In the genomic region with DNA sequence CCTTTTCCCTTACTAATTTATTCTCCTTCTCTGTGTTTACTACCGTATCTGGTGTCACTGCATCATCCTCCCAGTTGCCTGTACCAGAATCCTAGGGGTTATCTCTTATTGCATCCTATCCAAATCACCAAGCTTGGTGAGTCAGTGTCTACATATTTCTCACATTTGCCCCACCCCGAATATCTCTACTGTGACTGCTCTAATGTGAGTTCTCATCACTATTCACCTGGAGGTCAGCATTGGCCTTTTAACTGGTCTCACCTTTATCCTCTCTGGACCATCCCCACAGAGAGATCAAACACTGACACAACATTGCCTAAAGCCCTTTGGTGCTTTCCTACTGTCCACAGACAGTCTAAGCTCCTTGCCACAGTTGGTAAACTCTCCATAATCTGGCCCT, we compare ENCODE assay signal across 26 cellular contexts. TPM values are rescaled to one million over a fixed set of nuclear protein-coding genes. Genes with fewer than 3 reads are reported as not detected.
DNase-seq lines count a peak whose midpoint lies in the region; ATAC-seq and TF ChIP-seq lines count a peak whose summit lies in the region.
"Had no signal": no experiment of that assay in that cellular context is flagged by ENCODE, and none has a peak within 500 bp of the region (broad histone marks: within the 10 kb centered on the region; RNA-seq: fewer than 3 reads in every experiment).

No MANE protein-coding gene starts in this region.

- H3K4me1 ChIP-seq in esophagus muscularis mucosa: no peaks in the 10 kb centered on the region
- H3K4me1 ChIP-seq in sigmoid colon: no peaks in the 10 kb centered on the region
- H3K4me1 ChIP-seq: A549; BLaER1 treated with 17β-estradiol and CSF1 and Interleukin-3, amounts not matched to agents 10 nM and 100 nM; Peyer's patch had no signal

- CTCF ChIA-PET in RWPE1 (lab: Yijun Ruan, JAX): no interaction called here

- no peaks in the 10 kb centered on the region for H3K27me3 ChIP-seq in esophagus muscularis mucosa
- no peaks in the 10 kb centered on the region for H3K27me3 ChIP-seq in sigmoid colon
- H3K27me3 ChIP-seq: BLaER1 treated with 17β-estradiol and CSF1 and Interleukin-3, amounts not matched to agents 10 nM and 100 nM; Peyer's patch had no signal

- H3K9me3 ChIP-seq in esophagus muscularis mucosa: peaks cover 0 to 7% (median 6%) of the 10 kb centered on the region in 4 donors
- H3K9me3 ChIP-seq in sigmoid colon: peaks cover 0 to 1% (median 0%) of the 10 kb centered on the region in 4 donors
- H3K9me3 ChIP-seq: Peyer's patch, SK-N-SH had no signal

- H3K36me3 Mint-ChIP-seq in stimulated activated effector memory CD8-positive, alpha-beta T cell treated with anti-CD3 and anti-CD28 coated beads, Interleukin-12 subunit alpha, Interleukin-12 subunit beta, amount 100 ng/mL, for 72 hours: no peaks in the 10 kb centered on the region

- TF ChIP-seq EP300 in esophagus muscularis mucosa (IDR thresholded peaks at IDR 0.05): no peak
- no peak for TF ChIP-seq EP300 in sigmoid colon (IDR thresholded peaks at IDR 0.05)

- no peaks in the 10 kb centered on the region for H3K36me3 ChIP-seq in esophagus muscularis mucosa
- no peaks in the 10 kb centered on the region for H3K36me3 ChIP-seq in sigmoid colon
- H3K36me3 ChIP-seq: BLaER1 treated with 17β-estradiol and CSF1 and Interleukin-3, amounts not matched to agents 10 nM and 100 nM; Peyer's patch had no signal

- H3K4me3 ChIP-seq in esophagus muscularis mucosa: no peak overlapping the region
- no peak overlapping the region for H3K4me3 ChIP-seq in sigmoid colon
- H3K4me3 ChIP-seq: A549; BLaER1 treated with 17β-estradiol and CSF1 and Interleukin-3, amounts not matched to agents 10 nM and 100 nM; Peyer's patch had no signal

- H3K27ac ChIP-seq in RWPE1: no peak overlapping the region
- no peak overlapping the region for H3K27ac ChIP-seq in esophagus muscularis mucosa (replicated peaks in 1 of 4)
- no peak overlapping the region for H3K27ac ChIP-seq in sigmoid colon
- H3K27ac ChIP-seq: A549; BLaER1 treated with 17β-estradiol and CSF1 and Interleukin-3, amounts not matched to agents 10 nM and 100 nM; KMS-11; Peyer's patch had no signal

- no peak overlapping the region for H3K27ac Mint-ChIP-seq in stimulated activated effector memory CD8-positive, alpha-beta T cell treated with anti-CD3 and anti-CD28 coated beads, Interleukin-12 subunit alpha, Interleukin-12 subunit beta, amount 100 ng/mL, for 72 hours
- H3K27ac Mint-ChIP-seq: IgD-negative memory B cell had no signal

- TF ChIP-seq CTCF in RWPE1 (conservative IDR thresholded peaks at IDR 0.05; ENCODE audit: low read depth): no peak
- no peak for TF ChIP-seq CTCF in esophagus muscularis mucosa (IDR thresholded peaks at IDR 0.05)
- no peak for TF ChIP-seq CTCF in sigmoid colon (IDR thresholded peaks at IDR 0.05)

- H3K9me3 Mint-ChIP-seq in stimulated activated effector memory CD8-positive, alpha-beta T cell treated with anti-CD3 and anti-CD28 coated beads, Interleukin-12 subunit alpha, Interleukin-12 subunit beta, amount 100 ng/mL, for 72 hours: peaks cover 4% of the 10 kb centered on the region

- no peaks in the 10 kb centered on the region for H3K4me1 Mint-ChIP-seq in stimulated activated effector memory CD8-positive, alpha-beta T cell treated with anti-CD3 and anti-CD28 coated beads, Interleukin-12 subunit alpha, Interleukin-12 subunit beta, amount 100 ng/mL, for 72 hours
- H3K4me1 Mint-ChIP-seq: CD4-positive, alpha-beta memory T cell; IgD-negative memory B cell had no signal

- WGBS in esophagus muscularis mucosa: 89% methylated on average over 2 of the region's 2 CpGs
- WGBS in sigmoid colon, 2 donors: 92 to 94% methylated on average over 2 of the region's 2 CpGs

- TF ChIP-seq POLR2A in esophagus muscularis mucosa (IDR thresholded peaks at IDR 0.05; ENCODE audit: low read depth) (no peak), sigmoid colon (IDR thresholded peaks at IDR 0.05) (no peak)

- POLR2A ChIA-PET in RWPE1 (lab: Yijun Ruan, JAX; ENCODE audit: low non-redundant PET): no interaction called here

- DNase-seq in A172 (ENCODE audit: low spot score) (peak; percentile 7), Daoy (ENCODE audit: low read depth) (peak; percentile 16), RWPE1 (ENCODE audit: low spot score) (peak; percentile 36), esophagus muscularis mucosa (ENCODE audit: extremely low spot score) (peak; percentile 7), NCI-H2227 (lab: John Stamatoyannopoulos, UW; ENCODE audit: unreplicated experiment) (no peak), sigmoid colon (no peak)
- DNase-seq in stimulated activated effector memory CD8-positive, alpha-beta T cell treated with anti-CD3 and anti-CD28 coated beads, Interleukin-12 subunit alpha, Interleukin-12 subunit beta, amount 100 ng/mL, for 72 hours (ENCODE audit: low spot score in 2 of 2): no peak
- DNase-seq: AML-193; CD4-positive, alpha-beta memory T cell; COR-L47; DMS79 treated with DMSO at 0.1 percent for 48 hours; GOT3; HCEC 1CT; MM.1S; NCI-H2029 treated with DMSO at 0.1 percent for 48 hours; NCI-H2227 treated with DMSO at 0.1 percent for 48 hours; NCI-H510A; NCI-H69; Peyer's patch; SK-N-SH; SW 1271 had no signal

- no peak overlapping the region for H3K4me3 Mint-ChIP-seq in stimulated activated effector memory CD8-positive, alpha-beta T cell treated with anti-CD3 and anti-CD28 coated beads, Interleukin-12 subunit alpha, Interleukin-12 subunit beta, amount 100 ng/mL, for 72 hours
- H3K4me3 Mint-ChIP-seq: CD4-positive, alpha-beta memory T cell; IgD-negative memory B cell had no signal

- no peak for ATAC-seq in stimulated activated effector memory CD8-positive, alpha-beta T cell treated with anti-CD3 and anti-CD28 coated beads, Interleukin-12 subunit alpha, Interleukin-12 subunit beta, amount 100 ng/mL, for 72 hours
- no peak for ATAC-seq in GM21576 (IDR thresholded peaks at IDR 0.05; ENCODE audit: unreplicated experiment)
- ATAC-seq: A549 had no signal

- intact Hi-C loops in esophagus muscularis mucosa (cut with DNase I) (no loop called here), sigmoid colon (cut with DNase I) (no loop called here)

RNA-seq across cellular contexts. Expression of a gene that starts 45.7 kb away (rescaled TPM):
- not detected in 2 replicates for total RNA-seq in A172 (2014; rRNA removed; shearing (Covaris generic))
- 0.17 TPM in 1 of 2 replicates, not detected in the other for total RNA-seq in Daoy (2014; rRNA removed; shearing (Covaris generic))
- total RNA-seq in esophagus muscularis mucosa (not detected), sigmoid colon (under 1 TPM in 1 of 4 donors, not detected in 3; under 0.01 TPM)
- under 1 TPM in 1 of 3 donors, not detected in 2; 0.04 TPM for polyA plus RNA-seq in sigmoid colon
- total RNA-seq: CD4-positive, alpha-beta memory T cell; Peyer's patch had no signal
- polyA plus RNA-seq: A549; CD4-positive, alpha-beta memory T cell; IgD-negative memory B cell; SK-N-SH had no signal

Comparison
In these comparisons a context has a peak if more than half of its experiments do, and no peak if none do; other contexts are left out.
1. DNase-seq: peak in A172 (single experiment), Daoy (single experiment), RWPE1 (single experiment) and esophagus muscularis mucosa (single experiment); none in NCI-H2227 (single experiment), stimulated activated effector memory CD8-positive, alpha-beta T cell treated with anti-CD3 and anti-CD28 coated beads, Interleukin-12 subunit alpha, Interleukin-12 subunit beta, amount 100 ng/mL, for 72 hours (0 of 2) and sigmoid colon (single experiment).